Comparison of ENCODE assay signal across 8 cellular contexts in genomic region chr20:41171736-41172295, GRCh38. TPM values are rescaled to one million over a fixed set of nuclear protein-coding genes. Genes with fewer than 3 reads are reported as not detected.
DNase-seq lines count a peak whose midpoint lies in the region; ATAC-seq, FAIRE-seq and TF ChIP-seq lines count a peak whose summit lies in the region.
"Had no signal": no experiment of that assay in that cellular context is flagged by ENCODE, and none has a peak within 500 bp of the region (broad histone marks: within the 10 kb centered on the region; RNA-seq: fewer than 3 reads in every experiment).

No MANE protein-coding gene starts in this region.

- TF ChIP-seq CTCF in Peyer's patch (IDR thresholded peaks at IDR 0.05): no peak
- no peak for TF ChIP-seq CTCF in left ventricle myocardium inferior (IDR thresholded peaks at IDR 0.05; ENCODE audit: borderline replicate concordance)
- TF ChIP-seq CTCF in D721Med (IDR thresholded peaks at IDR 0.05; ENCODE audit: insufficient read depth, missing control alignments): no peak

- H3K9me3 ChIP-seq in Peyer's patch (no peaks in the 10 kb centered on the region), left ventricle myocardium inferior (replicated peaks) (no peaks in the 10 kb centered on the region)

- H3K4me1 ChIP-seq in Peyer's patch (peaks cover 0 to 4% (median 1%) of the 10 kb centered on the region in 4 donors), left ventricle myocardium inferior (peaks cover 56% of the 10 kb centered on the region)

- H3K27ac ChIP-seq in Peyer's patch (peak overlapping the region in 2 of 4 donors; percentile 40 to 75), left ventricle myocardium inferior (replicated peaks) (peak overlapping the region; percentile 89)

- intact Hi-C loops in activated T-helper 2 cell treated with anti-CD3 and anti-CD28 coated beads, Interferon-gamma antibody, Interleukin-2, Interleukin-4, amounts not matched to agents 10 μg/mL and 5 μg/mL and 100 μg/mL, durations not matched to agents 14 hours and 24 hours and 36 hours (cut with micrococcal nuclease): loop anchor here (2.0 to 5.0 kb wide), 2 partner anchors 35 to 169 kb away; partner anchors contain the start of genes LPIN3 and PLCG1
- intact Hi-C loops in left ventricle myocardium inferior (cut with micrococcal nuclease): loop anchor here (5.0 kb wide), 1 partner anchor 165 kb away; no protein-coding TSS in a partner anchor

- TF ChIP-seq POLR2A in Peyer's patch (IDR thresholded peaks at IDR 0.05): no peak

- H3K27me3 Mint-ChIP-seq in activated T-helper 2 cell treated with anti-CD3 and anti-CD28 coated beads, Interferon-gamma antibody, Interleukin-2, Interleukin-4, amounts not matched to agents 10 μg/mL and 5 μg/mL and 100 μg/mL, durations not matched to agents 14 hours and 24 hours and 36 hours (ENCODE audit: low read depth): no peaks in the 10 kb centered on the region

- no peaks in the 10 kb centered on the region for H3K9me3 Mint-ChIP-seq in activated T-helper 2 cell treated with anti-CD3 and anti-CD28 coated beads, Interferon-gamma antibody, Interleukin-2, Interleukin-4, amounts not matched to agents 10 μg/mL and 5 μg/mL and 100 μg/mL, durations not matched to agents 14 hours and 24 hours and 36 hours
- H3K9me3 Mint-ChIP-seq: GM23338 had no signal

- no peak for ATAC-seq in stimulated activated naive CD8-positive, alpha-beta T cell treated with anti-CD3 and anti-CD28 coated beads, Interleukin-15, Interleukin-2, amounts not matched to agents 100 U/mL and 50 U/mL, for 24 hours

- H3K27ac Mint-ChIP-seq in activated T-helper 2 cell treated with anti-CD3 and anti-CD28 coated beads, Interferon-gamma antibody, Interleukin-2, Interleukin-4, amounts not matched to agents 10 μg/mL and 5 μg/mL and 100 μg/mL, durations not matched to agents 14 hours and 24 hours and 36 hours: peak overlapping the region; percentile 19
- H3K27ac Mint-ChIP-seq: GM23338 had no signal

- H3K4me3 ChIP-seq in Peyer's patch (no peak overlapping the region), left ventricle myocardium inferior (no peak overlapping the region)
- H3K4me3 ChIP-seq: GM23338 had no signal

- peaks cover 10% of the 10 kb centered on the region for H3K4me1 Mint-ChIP-seq in activated T-helper 2 cell treated with anti-CD3 and anti-CD28 coated beads, Interferon-gamma antibody, Interleukin-2, Interleukin-4, amounts not matched to agents 10 μg/mL and 5 μg/mL and 100 μg/mL, durations not matched to agents 14 hours and 24 hours and 36 hours (ENCODE audit: low read depth)
- H3K4me1 Mint-ChIP-seq: GM23338 had no signal

- peaks cover 80% of the 10 kb centered on the region for H3K36me3 Mint-ChIP-seq in activated T-helper 2 cell treated with anti-CD3 and anti-CD28 coated beads, Interferon-gamma antibody, Interleukin-2, Interleukin-4, amounts not matched to agents 10 μg/mL and 5 μg/mL and 100 μg/mL, durations not matched to agents 14 hours and 24 hours and 36 hours (ENCODE audit: low read depth)

- peaks cover 0 to 85% (median 0%) of the 10 kb centered on the region in 3 donors for H3K36me3 ChIP-seq in Peyer's patch
- peaks cover 69% of the 10 kb centered on the region for H3K36me3 ChIP-seq in left ventricle myocardium inferior

- DNase-seq in Peyer's patch (peak in 2 of 3 donors; percentile 23 to 49), left ventricle myocardium inferior (no peak), T-helper 9 cell (no peak), D721Med (ENCODE audit: insufficient read length, low spot score) (no peak), germinal center (ENCODE audit: low spot score) (no peak)
- DNase-seq in activated T-helper 2 cell treated with anti-CD3 and anti-CD28 coated beads, Interferon-gamma antibody, Interleukin-2, Interleukin-4, amounts not matched to agents 10 μg/mL and 5 μg/mL and 100 μg/mL, durations not matched to agents 14 hours and 24 hours and 36 hours (ENCODE audit: low spot score): no peak
- DNase-seq in stimulated activated naive CD8-positive, alpha-beta T cell treated with anti-CD3 and anti-CD28 coated beads, Interleukin-15, Interleukin-2, amounts not matched to agents 100 U/mL and 50 U/mL, for 24 hours: peak; percentile 2

- no peak overlapping the region for H3K4me3 Mint-ChIP-seq in activated T-helper 2 cell treated with anti-CD3 and anti-CD28 coated beads, Interferon-gamma antibody, Interleukin-2, Interleukin-4, amounts not matched to agents 10 μg/mL and 5 μg/mL and 100 μg/mL, durations not matched to agents 14 hours and 24 hours and 36 hours (ENCODE audit: low read depth)
- H3K4me3 Mint-ChIP-seq: GM23338 had no signal

- no peaks in the 10 kb centered on the region for H3K27me3 ChIP-seq in Peyer's patch
- no peaks in the 10 kb centered on the region for H3K27me3 ChIP-seq in left ventricle myocardium inferior (ENCODE audit: low read depth)

- no peak for FAIRE-seq in D721Med (lab: Jason Lieb, UNC)

RNA-seq across cellular contexts. Expression of gene PLCG1, which starts 34.5 kb away (rescaled TPM):
- total RNA-seq in Peyer's patch: 100 to 1,000 TPM in 3 of 4 donors, 10 to 100 TPM in 1; 93.0 to 357 (median 191) TPM
- total RNA-seq in activated T-helper 2 cell treated with anti-CD3 and anti-CD28 coated beads, Interferon-gamma antibody, Interleukin-2, Interleukin-4, amounts not matched to agents 10 μg/mL and 5 μg/mL and 100 μg/mL, durations not matched to agents 14 hours and 24 hours and 36 hours: 174 and 187 TPM in 2 replicates
- total RNA-seq in left ventricle myocardium inferior: 46.1 TPM

Comparison
In these comparisons a context has a peak if more than half of its experiments do, and no peak if none do; other contexts are left out.
1. DNase-seq: peak in Peyer's patch (2 of 3) and stimulated activated naive CD8-positive, alpha-beta T cell treated with anti-CD3 and anti-CD28 coated beads, Interleukin-15, Interleukin-2, amounts not matched to agents 100 U/mL and 50 U/mL, for 24 hours (single experiment); none in activated T-helper 2 cell treated with anti-CD3 and anti-CD28 coated beads, Interferon-gamma antibody, Interleukin-2, Interleukin-4, amounts not matched to agents 10 μg/mL and 5 μg/mL and 100 μg/mL, durations not matched to agents 14 hours and 24 hours and 36 hours (single experiment), left ventricle myocardium inferior (single experiment), T-helper 9 cell (single experiment), D721Med (single experiment) and germinal center (single experiment).